Comparison of ENCODE assay signal across 21 cellular contexts in genomic region chr11:72899238-72899637, GRCh38.
"Had no signal": no experiment of that assay in that cellular context is flagged by ENCODE, and none has a peak within 500 bp of the region (broad histone marks: within the 10 kb centered on the region; RNA-seq: fewer than 3 reads in every experiment).

No MANE protein-coding gene starts in this region.

- FAIRE-seq: small intestine had no signal

- H3K27ac ChIP-seq: body of pancreas, gastroesophageal sphincter, right lobe of liver, tibial artery had no signal

- ATAC-seq: activated T-cell treated with anti-CD3 and anti-CD28 coated beads, Interleukin-2, amount 50 U/mL, for 72 hours; body of pancreas; gastroesophageal sphincter; left colon; naive thymus-derived CD4-positive, alpha-beta T cell; right lobe of liver; stimulated activated effector memory CD8-positive, alpha-beta T cell treated with anti-CD3 and anti-CD28 coated beads, Interleukin-12 subunit alpha, Interleukin-12 subunit beta, amount 100 ng/mL, for 72 hours; stimulated activated naive CD8-positive, alpha-beta T cell treated with anti-CD3 and anti-CD28 coated beads, Interleukin-15, amount 100 ng/mL, for 72 hours had no signal

- H3K4me3 ChIP-seq: body of pancreas, gastroesophageal sphincter, right lobe of liver, tibial artery had no signal

- H3K9me3 ChIP-seq: body of pancreas, gastroesophageal sphincter, right lobe of liver, tibial artery had no signal

- H3K4me1 ChIP-seq: body of pancreas, gastroesophageal sphincter, tibial artery had no signal

- DNase-seq: activated CD4-positive, alpha-beta memory T cell treated with anti-CD3 and anti-CD28 coated beads for 36 hours; activated CD4-positive, alpha-beta T cell treated with anti-CD3 and anti-CD28 coated beads for 48 hours; activated effector memory CD4-positive, alpha-beta T cell treated with Interleukin-2 at 50 U/mL for 16 hours; activated naive CD4-positive, alpha-beta T cell treated with anti-CD3 and anti-CD28 coated beads for 36 hours; activated naive CD8-positive, alpha-beta T cell treated with anti-CD3 and anti-CD28 coated beads, Interleukin-2, amount 10 ng/mL, durations not matched to agents 7 days and 5 days; activated T-cell treated with anti-CD3 and anti-CD28 coated beads, Interleukin-2, amount 50 U/mL, for 72 hours; body of pancreas; erythroblast; head of caudate nucleus; islet precursor cell; left colon; naive thymus-derived CD4-positive, alpha-beta T cell; posterior cingulate gyrus; right lobe of liver; small intestine; stimulated activated CD4-positive, alpha-beta T cell treated with anti-CD3 and anti-CD28 coated beads, Interleukin-2, amount 100 ng/mL, for 24 hours; stimulated activated naive CD8-positive, alpha-beta T cell treated with anti-CD3 and anti-CD28 coated beads, Interleukin-15, amount 100 ng/mL, for 72 hours; T1000; tibial artery had no signal

- H3K36me3 ChIP-seq: right lobe of liver had no signal

- H3K27me3 ChIP-seq: body of pancreas, gastroesophageal sphincter, right lobe of liver, tibial artery had no signal
